8 cellular contexts compared by ENCODE assay signal in the genomic region with DNA sequence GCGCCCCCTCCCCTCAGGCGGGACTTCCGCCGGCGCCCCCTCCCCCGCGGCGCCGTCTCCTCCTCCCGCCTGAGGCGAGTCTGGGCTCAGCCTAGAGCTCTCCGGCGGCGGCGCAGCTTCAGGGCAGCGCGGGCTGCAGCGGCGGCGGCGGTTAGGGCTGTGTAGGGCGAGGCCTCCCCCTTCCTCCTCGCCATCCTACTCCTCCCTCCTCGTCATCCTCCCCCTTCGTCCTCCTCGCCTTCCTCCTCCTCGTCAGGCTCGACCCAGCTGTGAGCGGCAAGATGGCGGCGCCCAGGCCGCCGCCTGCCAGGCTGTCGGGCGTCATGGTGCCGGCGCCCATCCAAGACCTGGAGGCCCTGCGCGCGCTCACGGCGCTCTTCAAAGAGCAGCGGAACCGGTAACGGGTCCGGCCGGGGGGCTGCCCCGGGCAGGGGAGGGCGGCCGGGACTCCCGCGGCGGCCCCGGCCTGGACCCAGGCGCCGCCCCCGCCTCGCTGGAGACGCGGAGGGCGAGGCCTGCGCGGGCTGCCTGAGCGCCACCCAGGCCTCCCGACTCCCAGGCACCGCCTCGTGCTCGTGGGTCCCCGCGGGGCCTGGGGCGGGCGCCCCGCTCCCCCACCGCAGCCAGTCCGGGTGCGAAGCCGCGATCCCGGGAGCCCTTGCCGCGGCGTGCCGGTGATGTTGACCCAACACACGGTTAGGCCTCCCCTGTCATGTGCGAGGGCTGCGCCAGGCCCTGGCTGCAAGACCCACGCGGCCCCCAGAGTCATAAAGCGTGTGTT. TPM values are rescaled to one million over a fixed set of nuclear protein-coding genes. Genes with fewer than 3 reads are reported as not detected.
DNase-seq lines count a peak whose midpoint lies in the region; ATAC-seq lines count a peak whose summit lies in the region.

A gene with protein sequence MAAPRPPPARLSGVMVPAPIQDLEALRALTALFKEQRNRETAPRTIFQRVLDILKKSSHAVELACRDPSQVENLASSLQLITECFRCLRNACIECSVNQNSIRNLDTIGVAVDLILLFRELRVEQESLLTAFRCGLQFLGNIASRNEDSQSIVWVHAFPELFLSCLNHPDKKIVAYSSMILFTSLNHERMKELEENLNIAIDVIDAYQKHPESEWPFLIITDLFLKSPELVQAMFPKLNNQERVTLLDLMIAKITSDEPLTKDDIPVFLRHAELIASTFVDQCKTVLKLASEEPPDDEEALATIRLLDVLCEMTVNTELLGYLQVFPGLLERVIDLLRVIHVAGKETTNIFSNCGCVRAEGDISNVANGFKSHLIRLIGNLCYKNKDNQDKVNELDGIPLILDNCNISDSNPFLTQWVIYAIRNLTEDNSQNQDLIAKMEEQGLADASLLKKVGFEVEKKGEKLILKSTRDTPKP (plus strand): TSS at position 52 of the 781 bp plus-strand sequence. CDS start 230 bp downstream, at position 282.

- no peak within 1 kb of the TSS for H2BK15ac ChIP-seq in mesendoderm (replicated peaks; ENCODE audit: low read depth)

- H4K8ac ChIP-seq in mesendoderm (ENCODE audit: low read depth, low read length) = peak within 1 kb of the TSS; percentile 58

- H3K4me2 ChIP-seq in mesendoderm (ENCODE audit: low read length) = peak within 1 kb of the TSS; percentile 89

- H2AK5ac ChIP-seq in mesendoderm (ENCODE audit: low read length) = peak within 1 kb of the TSS; percentile 64

- H3K4me3 ChIP-seq in endocrine pancreas (ENCODE audit: control insufficient read depth, insufficient read depth, low read length) = peak within 1 kb of the TSS; percentile 58
- peak within 1 kb of the TSS; percentile 99 for H3K4me3 ChIP-seq in mesendoderm (ENCODE audit: low read length)

- peak within 1 kb of the TSS; percentile 93 for H2BK5ac ChIP-seq in mesendoderm (ENCODE audit: low read length)

- peak within 1 kb of the TSS; percentile 95 for H3K23ac ChIP-seq in mesendoderm (ENCODE audit: low read length)

- H3K9me3 ChIP-seq in endocrine pancreas (ENCODE audit: control insufficient read depth, low read length) = no peaks in the 10 kb centered on the region

- peak within 1 kb of the TSS; percentile 99 for H3K56ac ChIP-seq in mesendoderm (ENCODE audit: low read length)

- peaks cover 47% of the 10 kb centered on the region for H3K79me2 ChIP-seq in mesendoderm (ENCODE audit: control insufficient read depth, insufficient read depth, low read length)

- no CpG with 5 or more reads among the region's 89 CpGs for WGBS in mesendoderm (ENCODE audit: extremely low coverage, insufficient coverage, low lambda C conversion rate)

- peak; percentile 63 for ATAC-seq in GM18868 (IDR thresholded peaks at IDR 0.05; ENCODE audit: unreplicated experiment)
- peak; percentile 52 for ATAC-seq in HG03442 (IDR thresholded peaks at IDR 0.05; ENCODE audit: unreplicated experiment)

- H3K9ac ChIP-seq in endocrine pancreas (ENCODE audit: control insufficient read depth, insufficient read depth, low read length) = peak within 1 kb of the TSS; percentile 97
- H3K9ac ChIP-seq in mesendoderm (ENCODE audit: low read length) = peak within 1 kb of the TSS; percentile 96

- no peak within 1 kb of the TSS for H4K5ac ChIP-seq in mesendoderm (ENCODE audit: low read length)

- H2BK120ac ChIP-seq in mesendoderm (ENCODE audit: low read depth, low read length) = peak within 1 kb of the TSS; percentile 39

- H3K4ac ChIP-seq in mesendoderm (ENCODE audit: low read depth, low read length) = peak within 1 kb of the TSS; percentile 61

- H3K79me1 ChIP-seq in mesendoderm (ENCODE audit: low read length) = peaks cover 16% of the 10 kb centered on the region

- DNase-seq in A172 (ENCODE audit: low spot score) (peak; percentile 29), NOMO-1 (lab: John Stamatoyannopoulos, UW; ENCODE audit: unreplicated experiment in 2 of 2) (peak; percentile 71 to 86), mesendoderm (peak; percentile 94)
- DNase-seq in activated CD8-positive, alpha-beta memory T cell treated with anti-CD3 and anti-CD28 coated beads for 4 hours (ENCODE audit: low read depth in 2 of 2) = peak; percentile 28 to 31
- DNase-seq in stimulated activated CD8-positive, alpha-beta memory T cell treated with anti-CD3 and anti-CD28 coated beads, Interleukin-12 subunit alpha, Interleukin-12 subunit beta, amount 100 ng/mL, for 24 hours (ENCODE audit: extremely low read depth) = peak; percentile 24

- no peaks in the 10 kb centered on the region for H3K27me3 ChIP-seq in endocrine pancreas (ENCODE audit: control insufficient read depth, insufficient read depth, low read length)
- H3K27me3 ChIP-seq in mesendoderm (ENCODE audit: insufficient read depth, low read length, poor library complexity) = no peaks in the 10 kb centered on the region

- H3K27ac ChIP-seq in mesendoderm (ENCODE audit: low read depth, low read length) = peak within 1 kb of the TSS; percentile 62

- H3K36me3 ChIP-seq in endocrine pancreas (ENCODE audit: control insufficient read depth, insufficient read depth, low read length) (no peaks in the 10 kb centered on the region), mesendoderm (ENCODE audit: control insufficient read depth, insufficient read depth, low read length) (no peaks in the 10 kb centered on the region)

- H3K18ac ChIP-seq in mesendoderm (ENCODE audit: low read length) = peak within 1 kb of the TSS; percentile 89

- peaks cover 8% of the 10 kb centered on the region for H3K4me1 ChIP-seq in endocrine pancreas (ENCODE audit: control insufficient read depth, insufficient read depth, low read length)
- peaks cover 12% of the 10 kb centered on the region for H3K4me1 ChIP-seq in mesendoderm (ENCODE audit: control insufficient read depth, low read depth, low read length)

RNA-seq across cellular contexts. Expression of the gene that starts here (rescaled TPM):
- 53.5 and 80.1 TPM in 2 replicates for total RNA-seq in A172 (2014; rRNA removed; shearing (Covaris generic))
- 81.8 TPM for polyA plus RNA-seq in mesendoderm (2013, experiment 1 of 2)
- polyA plus RNA-seq in mesendoderm (2013, experiment 2 of 2) = 81.9 TPM

Comparison
In these comparisons a context has a peak if more than half of its experiments do, and no peak if none do; other contexts are left out.
1. Peak in every context shown above with its lines: DNase-seq, ATAC-seq, H3K4me3 ChIP-seq and H3K27ac ChIP-seq.
2. DNase-seq: peak in every context shown above with its lines; median percentile 94 in mesendoderm; 78 in NOMO-1; 30 in activated CD8-positive, alpha-beta memory T cell treated with anti-CD3 and anti-CD28 coated beads for 4 hours; 29 in A172; 24 in stimulated activated CD8-positive, alpha-beta memory T cell treated with anti-CD3 and anti-CD28 coated beads, Interleukin-12 subunit alpha, Interleukin-12 subunit beta, amount 100 ng/mL, for 24 hours.